ENCODE assay signal across 8 cellular contexts in genomic region chr17:29591737-29592624, GRCh38. TPM values are rescaled to one million over a fixed set of nuclear protein-coding genes. Genes with fewer than 3 reads are reported as not detected.
DNase-seq lines count a peak whose midpoint lies in the region; ATAC-seq, FAIRE-seq and TF ChIP-seq lines count a peak whose summit lies in the region.

No MANE protein-coding gene starts in this region.

- H3K27ac ChIP-seq in astrocyte (ENCODE audit: low read depth, low read length) = peak overlapping the region; percentile 60

- H4K20me1 ChIP-seq in astrocyte (ENCODE audit: insufficient read depth, low read length) = peaks cover 52% of the 10 kb centered on the region

- peak; percentile 78 for DNase-seq in SIG-M5 treated with dmso at 0.1 percent for 504 hours (lab: John Stamatoyannopoulos, UW; ENCODE audit: unreplicated experiment)
- DNase-seq in SIG-M5 (lab: John Stamatoyannopoulos, UW) = no peak
- peak; percentile 82 to 94 for DNase-seq in NCI-H1930 (lab: John Stamatoyannopoulos, UW)
- peak; percentile 58 for DNase-seq in T-helper 22 cell (ENCODE audit: low read depth)
- DNase-seq in astrocyte (ENCODE audit: low read depth) = no peak
- DNase-seq in hepatic stellate cell (ENCODE audit: low spot score) = peak; percentile 91
- DNase-seq in renal cortical epithelial cell (ENCODE audit: low read depth) = peak; percentile 49

- no peaks in the 10 kb centered on the region for H3K36me3 Mint-ChIP-seq in astrocyte (ENCODE audit: low read depth, unreplicated experiment)

- H3K36me3 ChIP-seq in astrocyte (ENCODE audit: insufficient read depth, low read length) = no peaks in the 10 kb centered on the region

- H3K4me1 ChIP-seq in astrocyte (ENCODE audit: insufficient read depth, low read length) = peaks cover 59% of the 10 kb centered on the region

- peaks cover 23% of the 10 kb centered on the region for H3K79me2 ChIP-seq in astrocyte (ENCODE audit: insufficient read depth, low read length)

- H3K9me3 Mint-ChIP-seq in astrocyte (ENCODE audit: unreplicated experiment) = no peaks in the 10 kb centered on the region

- H3K9me3 ChIP-seq in astrocyte (ENCODE audit: insufficient read depth, low read depth, low read length) = no peaks in the 10 kb centered on the region

- peak overlapping the region; percentile 91 for H3K4me2 ChIP-seq in astrocyte (ENCODE audit: low read length)

- H3K4me1 Mint-ChIP-seq in astrocyte (ENCODE audit: low read depth, unreplicated experiment) = peaks cover 10% of the 10 kb centered on the region

- H3K4me3 Mint-ChIP-seq in astrocyte (ENCODE audit: unreplicated experiment) = peak overlapping the region; percentile 83

- H3K27ac Mint-ChIP-seq in astrocyte (ENCODE audit: unreplicated experiment) = peak overlapping the region; percentile 92

- peak; percentile 70 for TF ChIP-seq CTCF in astrocyte (IDR thresholded peaks at IDR 0.05; ENCODE audit: insufficient read depth, low read depth, low read length)

- H3K9ac ChIP-seq in astrocyte (ENCODE audit: low read length) = peak overlapping the region; percentile 63

- no peak for FAIRE-seq in astrocyte (lab: Jason Lieb, UNC)

- H2AFZ ChIP-seq in astrocyte (ENCODE audit: low read depth, low read length) = peak overlapping the region; percentile 84

- peak overlapping the region; percentile 47 for H3K4me3 ChIP-seq in astrocyte (ENCODE audit: insufficient read depth, low read depth, low read length)

- H3K27me3 ChIP-seq in astrocyte (ENCODE audit: insufficient read depth, low read length) = peaks cover 6% of the 10 kb centered on the region

- no peak for ATAC-seq in HG02885 (IDR thresholded peaks at IDR 0.05; ENCODE audit: poor library complexity, unreplicated experiment)

- no peaks in the 10 kb centered on the region for H3K27me3 Mint-ChIP-seq in astrocyte (ENCODE audit: low read depth, unreplicated experiment)

RNA-seq across cellular contexts. Expression of gene ANKRD13B, which starts 1.0 kb away (rescaled TPM):
- total RNA-seq in astrocyte = 16.3 and 17.9 TPM in 2 replicates
- 3.1 and 12.8 TPM in 2 replicates for total RNA-seq in renal cortical epithelial cell

RNA-seq across cellular contexts. Expression of gene GIT1, which starts 2.5 kb away (rescaled TPM):
- total RNA-seq in astrocyte = 48.9 and 52.2 TPM in 2 replicates
- total RNA-seq in renal cortical epithelial cell = 11.5 and 34.7 TPM in 2 replicates

RNA-seq across cellular contexts. Expression of gene TP53I13, which starts 23.5 kb away (rescaled TPM):
- total RNA-seq in astrocyte (31.7 and 31.8 TPM in 2 replicates), renal cortical epithelial cell (38.5 and 52.3 TPM in 2 replicates)

RNA-seq across cellular contexts. Expression of gene ABHD15, which starts 25.1 kb away (rescaled TPM):
- total RNA-seq in astrocyte = 8.6 and 9.7 TPM in 2 replicates
- total RNA-seq in renal cortical epithelial cell = 9.7 and 20.6 TPM in 2 replicates

RNA-seq across cellular contexts. Expression of gene CORO6, which starts 30.7 kb away (rescaled TPM):
- 8.9 and 9.5 TPM in 2 replicates for total RNA-seq in astrocyte
- 3.3 and 4.4 TPM in 2 replicates for total RNA-seq in renal cortical epithelial cell

Comparison
In these comparisons a context has a peak if more than half of its experiments do, and no peak if none do; other contexts are left out.
1. DNase-seq: peak in SIG-M5 treated with dmso at 0.1 percent for 504 hours (single experiment), NCI-H1930 (2 of 2), T-helper 22 cell (single experiment), hepatic stellate cell (single experiment) and renal cortical epithelial cell (single experiment); none in SIG-M5 (single experiment) and astrocyte (single experiment).